Comparison of ENCODE assay signal across 1 cellular context in the genomic region with DNA sequence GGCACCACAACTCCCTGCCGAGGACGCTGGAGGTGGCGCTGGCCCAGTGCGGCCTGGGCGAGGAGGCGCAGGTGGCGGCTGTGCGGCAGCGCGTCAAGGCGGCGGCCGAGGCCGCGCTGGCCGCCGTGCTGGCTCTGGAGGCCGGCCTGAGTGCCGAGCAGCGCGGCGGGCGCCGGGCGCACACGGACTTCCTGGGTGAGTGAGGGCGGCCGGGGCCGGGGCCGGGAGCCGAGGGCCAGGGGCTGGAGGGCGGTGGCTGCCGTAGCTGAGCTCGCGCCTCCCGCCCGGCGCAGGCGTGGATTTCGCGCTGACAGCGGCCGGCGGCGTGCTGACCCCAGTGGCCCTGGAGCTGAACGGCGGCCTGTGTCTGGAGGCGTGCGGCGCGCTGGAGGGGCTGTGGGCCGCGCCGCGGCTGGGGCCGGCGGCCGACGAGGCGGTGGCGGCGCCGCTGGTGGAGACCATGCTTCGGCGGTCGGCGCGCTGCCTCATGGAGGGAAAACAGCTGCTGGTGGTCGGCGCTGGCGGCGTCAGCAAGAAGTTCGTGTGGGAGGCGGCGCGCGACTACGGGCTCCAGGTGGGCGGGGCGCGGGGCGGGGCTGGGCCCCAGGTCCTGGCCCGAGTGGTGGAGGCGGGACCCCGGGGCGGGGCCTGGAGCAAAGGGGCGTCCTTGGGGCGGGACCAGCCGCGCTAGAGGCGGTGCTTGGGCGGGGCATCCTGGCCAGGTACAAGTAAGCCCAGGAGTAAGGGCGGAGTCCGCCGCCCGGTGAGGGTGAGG.
TF ChIP-seq lines count a peak whose summit lies in the region.

No MANE protein-coding gene starts in this region.

TF ChIP-seq in GM12878, 131 proteins besides CTCF, POLR2A, EP300 and RAD21 (continued from another document and continues in another):
- TF ChIP-seq, protein P1, sequence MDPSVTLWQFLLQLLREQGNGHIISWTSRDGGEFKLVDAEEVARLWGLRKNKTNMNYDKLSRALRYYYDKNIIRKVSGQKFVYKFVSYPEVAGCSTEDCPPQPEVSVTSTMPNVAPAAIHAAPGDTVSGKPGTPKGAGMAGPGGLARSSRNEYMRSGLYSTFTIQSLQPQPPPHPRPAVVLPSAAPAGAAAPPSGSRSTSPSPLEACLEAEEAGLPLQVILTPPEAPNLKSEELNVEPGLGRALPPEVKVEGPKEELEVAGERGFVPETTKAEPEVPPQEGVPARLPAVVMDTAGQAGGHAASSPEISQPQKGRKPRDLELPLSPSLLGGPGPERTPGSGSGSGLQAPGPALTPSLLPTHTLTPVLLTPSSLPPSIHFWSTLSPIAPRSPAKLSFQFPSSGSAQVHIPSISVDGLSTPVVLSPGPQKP (IDR thresholded peaks at IDR 0.05; ENCODE audit: low read depth, low read length), result no peak
- TF ChIP-seq FOXM1 (IDR thresholded peaks at IDR 0.05; ENCODE audit: low read depth, low read length), result no peak
- no peak for TF ChIP-seq POU2F2 (IDR thresholded peaks at IDR 0.05; ENCODE audit: borderline replicate concordance, low read depth, low read length)
- no peak for TF ChIP-seq MEF2B (IDR thresholded peaks at IDR 0.05; ENCODE audit: partially characterized antibody, poor library complexity, severe bottlenecking)
- TF ChIP-seq RBBP5 (conservative IDR thresholded peaks at IDR 0.05), result no peak
- no peak for TF ChIP-seq ETV6 (conservative IDR thresholded peaks at IDR 0.05 in 1 of 2, IDR thresholded peaks at IDR 0.05 in 1 of 2; ENCODE audit: borderline replicate concordance in 1 of 2, low read depth in 1 of 2)
- peak; percentile 88; the same call in 1 of the 2 replicates for TF ChIP-seq SMARCA5 (IDR thresholded peaks at IDR 0.05)
- TF ChIP-seq CREB1 (IDR thresholded peaks at IDR 0.05; ENCODE audit: low read depth), result 0 out of 2 replicates have a peak, but pooled peaks have one; percentile 36
- peak; percentile 91 for TF ChIP-seq GATAD2B (conservative IDR thresholded peaks at IDR 0.05; ENCODE audit: low read depth)
- no peak for TF ChIP-seq SIN3A (IDR thresholded peaks at IDR 0.05; ENCODE audit: low read depth, low read length)
- TF ChIP-seq, protein P2, sequence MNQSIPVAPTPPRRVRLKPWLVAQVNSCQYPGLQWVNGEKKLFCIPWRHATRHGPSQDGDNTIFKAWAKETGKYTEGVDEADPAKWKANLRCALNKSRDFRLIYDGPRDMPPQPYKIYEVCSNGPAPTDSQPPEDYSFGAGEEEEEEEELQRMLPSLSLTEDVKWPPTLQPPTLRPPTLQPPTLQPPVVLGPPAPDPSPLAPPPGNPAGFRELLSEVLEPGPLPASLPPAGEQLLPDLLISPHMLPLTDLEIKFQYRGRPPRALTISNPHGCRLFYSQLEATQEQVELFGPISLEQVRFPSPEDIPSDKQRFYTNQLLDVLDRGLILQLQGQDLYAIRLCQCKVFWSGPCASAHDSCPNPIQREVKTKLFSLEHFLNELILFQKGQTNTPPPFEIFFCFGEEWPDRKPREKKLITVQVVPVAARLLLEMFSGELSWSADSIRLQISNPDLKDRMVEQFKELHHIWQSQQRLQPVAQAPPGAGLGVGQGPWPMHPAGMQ (IDR thresholded peaks at IDR 0.05; ENCODE audit: borderline replicate concordance), result no peak
- TF ChIP-seq RAD51 (IDR thresholded peaks at IDR 0.05), result no peak
- TF ChIP-seq POLR2AphosphoS2 (IDR thresholded peaks at IDR 0.05; ENCODE audit: low read depth, low read length), result no peak
- TF ChIP-seq ZBED1 (IDR thresholded peaks at IDR 0.05; ENCODE audit: borderline replicate concordance), result no peak
- TF ChIP-seq HDGF (IDR thresholded peaks at IDR 0.05), result no peak
- TF ChIP-seq KDM1A (IDR thresholded peaks at IDR 0.05; ENCODE audit: borderline replicate concordance), result no peak
- TF ChIP-seq ZNF622 (IDR thresholded peaks at IDR 0.05), result no peak
- no peak for TF ChIP-seq TAF1 (IDR thresholded peaks at IDR 0.05; ENCODE audit: borderline replicate concordance, low read depth, low read length)
- TF ChIP-seq BRCA1 (IDR thresholded peaks at IDR 0.05; ENCODE audit: low read depth, low read length), result no peak
- TF ChIP-seq, protein P3, sequence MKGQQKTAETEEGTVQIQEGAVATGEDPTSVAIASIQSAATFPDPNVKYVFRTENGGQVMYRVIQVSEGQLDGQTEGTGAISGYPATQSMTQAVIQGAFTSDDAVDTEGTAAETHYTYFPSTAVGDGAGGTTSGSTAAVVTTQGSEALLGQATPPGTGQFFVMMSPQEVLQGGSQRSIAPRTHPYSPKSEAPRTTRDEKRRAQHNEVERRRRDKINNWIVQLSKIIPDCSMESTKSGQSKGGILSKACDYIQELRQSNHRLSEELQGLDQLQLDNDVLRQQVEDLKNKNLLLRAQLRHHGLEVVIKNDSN (IDR thresholded peaks at IDR 0.05; ENCODE audit: borderline replicate concordance, extremely low read length, insufficient read depth, low read depth, low read length), result no peak
- no peak for TF ChIP-seq CBX5 (IDR thresholded peaks at IDR 0.05; ENCODE audit: low read depth)
- TF ChIP-seq, protein P4, sequence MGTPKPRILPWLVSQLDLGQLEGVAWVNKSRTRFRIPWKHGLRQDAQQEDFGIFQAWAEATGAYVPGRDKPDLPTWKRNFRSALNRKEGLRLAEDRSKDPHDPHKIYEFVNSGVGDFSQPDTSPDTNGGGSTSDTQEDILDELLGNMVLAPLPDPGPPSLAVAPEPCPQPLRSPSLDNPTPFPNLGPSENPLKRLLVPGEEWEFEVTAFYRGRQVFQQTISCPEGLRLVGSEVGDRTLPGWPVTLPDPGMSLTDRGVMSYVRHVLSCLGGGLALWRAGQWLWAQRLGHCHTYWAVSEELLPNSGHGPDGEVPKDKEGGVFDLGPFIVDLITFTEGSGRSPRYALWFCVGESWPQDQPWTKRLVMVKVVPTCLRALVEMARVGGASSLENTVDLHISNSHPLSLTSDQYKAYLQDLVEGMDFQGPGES (IDR thresholded peaks at IDR 0.05), result no peak
- no peak for TF ChIP-seq SREBF2 (IDR thresholded peaks at IDR 0.05; ENCODE audit: low read length)
- TF ChIP-seq BCL11A (IDR thresholded peaks at IDR 0.05; ENCODE audit: low read depth, low read length), result no peak
- TF ChIP-seq SUPT20H (IDR thresholded peaks at IDR 0.05; ENCODE audit: borderline replicate concordance, control insufficient read depth, low read depth, low read length), result no peak
- no peak for TF ChIP-seq EED (IDR thresholded peaks at IDR 0.05; ENCODE audit: low read depth)
- TF ChIP-seq MYC (IDR thresholded peaks at IDR 0.05; ENCODE audit: insufficient read depth, insufficient read length, insufficient replicate concordance, low read length, severe bottlenecking), result no peak
- TF ChIP-seq ZNF207 (IDR thresholded peaks at IDR 0.05; ENCODE audit: borderline replicate concordance), result no peak
- TF ChIP-seq, protein P5, sequence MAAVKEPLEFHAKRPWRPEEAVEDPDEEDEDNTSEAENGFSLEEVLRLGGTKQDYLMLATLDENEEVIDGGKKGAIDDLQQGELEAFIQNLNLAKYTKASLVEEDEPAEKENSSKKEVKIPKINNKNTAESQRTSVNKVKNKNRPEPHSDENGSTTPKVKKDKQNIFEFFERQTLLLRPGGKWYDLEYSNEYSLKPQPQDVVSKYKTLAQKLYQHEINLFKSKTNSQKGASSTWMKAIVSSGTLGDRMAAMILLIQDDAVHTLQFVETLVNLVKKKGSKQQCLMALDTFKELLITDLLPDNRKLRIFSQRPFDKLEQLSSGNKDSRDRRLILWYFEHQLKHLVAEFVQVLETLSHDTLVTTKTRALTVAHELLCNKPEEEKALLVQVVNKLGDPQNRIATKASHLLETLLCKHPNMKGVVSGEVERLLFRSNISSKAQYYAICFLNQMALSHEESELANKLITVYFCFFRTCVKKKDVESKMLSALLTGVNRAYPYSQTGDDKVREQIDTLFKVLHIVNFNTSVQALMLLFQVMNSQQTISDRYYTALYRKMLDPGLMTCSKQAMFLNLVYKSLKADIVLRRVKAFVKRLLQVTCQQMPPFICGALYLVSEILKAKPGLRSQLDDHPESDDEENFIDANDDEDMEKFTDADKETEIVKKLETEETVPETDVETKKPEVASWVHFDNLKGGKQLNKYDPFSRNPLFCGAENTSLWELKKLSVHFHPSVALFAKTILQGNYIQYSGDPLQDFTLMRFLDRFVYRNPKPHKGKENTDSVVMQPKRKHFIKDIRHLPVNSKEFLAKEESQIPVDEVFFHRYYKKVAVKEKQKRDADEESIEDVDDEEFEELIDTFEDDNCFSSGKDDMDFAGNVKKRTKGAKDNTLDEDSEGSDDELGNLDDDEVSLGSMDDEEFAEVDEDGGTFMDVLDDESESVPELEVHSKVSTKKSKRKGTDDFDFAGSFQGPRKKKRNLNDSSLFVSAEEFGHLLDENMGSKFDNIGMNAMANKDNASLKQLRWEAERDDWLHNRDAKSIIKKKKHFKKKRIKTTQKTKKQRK (IDR thresholded peaks at IDR 0.05; ENCODE audit: low read depth, low read length), result no peak
- TF ChIP-seq, protein P6, sequence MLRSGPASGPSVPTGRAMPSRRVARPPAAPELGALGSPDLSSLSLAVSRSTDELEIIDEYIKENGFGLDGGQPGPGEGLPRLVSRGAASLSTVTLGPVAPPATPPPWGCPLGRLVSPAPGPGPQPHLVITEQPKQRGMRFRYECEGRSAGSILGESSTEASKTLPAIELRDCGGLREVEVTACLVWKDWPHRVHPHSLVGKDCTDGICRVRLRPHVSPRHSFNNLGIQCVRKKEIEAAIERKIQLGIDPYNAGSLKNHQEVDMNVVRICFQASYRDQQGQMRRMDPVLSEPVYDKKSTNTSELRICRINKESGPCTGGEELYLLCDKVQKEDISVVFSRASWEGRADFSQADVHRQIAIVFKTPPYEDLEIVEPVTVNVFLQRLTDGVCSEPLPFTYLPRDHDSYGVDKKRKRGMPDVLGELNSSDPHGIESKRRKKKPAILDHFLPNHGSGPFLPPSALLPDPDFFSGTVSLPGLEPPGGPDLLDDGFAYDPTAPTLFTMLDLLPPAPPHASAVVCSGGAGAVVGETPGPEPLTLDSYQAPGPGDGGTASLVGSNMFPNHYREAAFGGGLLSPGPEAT (IDR thresholded peaks at IDR 0.05; ENCODE audit: low read depth), result no peak
- no peak; the same call in 1 of the 2 replicates for TF ChIP-seq RUNX3 (IDR thresholded peaks at IDR 0.05; ENCODE audit: low read length)
- TF ChIP-seq, protein P7, sequence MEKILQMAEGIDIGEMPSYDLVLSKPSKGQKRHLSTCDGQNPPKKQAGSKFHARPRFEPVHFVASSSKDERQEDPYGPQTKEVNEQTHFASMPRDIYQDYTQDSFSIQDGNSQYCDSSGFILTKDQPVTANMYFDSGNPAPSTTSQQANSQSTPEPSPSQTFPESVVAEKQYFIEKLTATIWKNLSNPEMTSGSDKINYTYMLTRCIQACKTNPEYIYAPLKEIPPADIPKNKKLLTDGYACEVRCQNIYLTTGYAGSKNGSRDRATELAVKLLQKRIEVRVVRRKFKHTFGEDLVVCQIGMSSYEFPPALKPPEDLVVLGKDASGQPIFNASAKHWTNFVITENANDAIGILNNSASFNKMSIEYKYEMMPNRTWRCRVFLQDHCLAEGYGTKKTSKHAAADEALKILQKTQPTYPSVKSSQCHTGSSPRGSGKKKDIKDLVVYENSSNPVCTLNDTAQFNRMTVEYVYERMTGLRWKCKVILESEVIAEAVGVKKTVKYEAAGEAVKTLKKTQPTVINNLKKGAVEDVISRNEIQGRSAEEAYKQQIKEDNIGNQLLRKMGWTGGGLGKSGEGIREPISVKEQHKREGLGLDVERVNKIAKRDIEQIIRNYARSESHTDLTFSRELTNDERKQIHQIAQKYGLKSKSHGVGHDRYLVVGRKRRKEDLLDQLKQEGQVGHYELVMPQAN (conservative IDR thresholded peaks at IDR 0.05), result peak; percentile 88
- TF ChIP-seq SMAD5 (IDR thresholded peaks at IDR 0.05; ENCODE audit: low read depth), result no peak
- TF ChIP-seq ZNF384 (IDR thresholded peaks at IDR 0.05; ENCODE audit: borderline replicate concordance, low read depth, low read length), result no peak
- no peak for TF ChIP-seq CHD4 (IDR thresholded peaks at IDR 0.05)
- TF ChIP-seq HDAC2 (IDR thresholded peaks at IDR 0.05), result no peak
- no peak for TF ChIP-seq CREM (IDR thresholded peaks at IDR 0.05; ENCODE audit: low read depth)
- TF ChIP-seq MEF2A (IDR thresholded peaks at IDR 0.05; ENCODE audit: insufficient read depth, low read depth, low read length), result no peak
- TF ChIP-seq BACH1 (IDR thresholded peaks at IDR 0.05; ENCODE audit: borderline replicate concordance), result peak; percentile 59; the same call in 1 of the 2 replicates
- no peak for TF ChIP-seq SRF (IDR thresholded peaks at IDR 0.05; ENCODE audit: low read depth in 2 of 2, low read length in 2 of 2)
- TF ChIP-seq, protein P8, sequence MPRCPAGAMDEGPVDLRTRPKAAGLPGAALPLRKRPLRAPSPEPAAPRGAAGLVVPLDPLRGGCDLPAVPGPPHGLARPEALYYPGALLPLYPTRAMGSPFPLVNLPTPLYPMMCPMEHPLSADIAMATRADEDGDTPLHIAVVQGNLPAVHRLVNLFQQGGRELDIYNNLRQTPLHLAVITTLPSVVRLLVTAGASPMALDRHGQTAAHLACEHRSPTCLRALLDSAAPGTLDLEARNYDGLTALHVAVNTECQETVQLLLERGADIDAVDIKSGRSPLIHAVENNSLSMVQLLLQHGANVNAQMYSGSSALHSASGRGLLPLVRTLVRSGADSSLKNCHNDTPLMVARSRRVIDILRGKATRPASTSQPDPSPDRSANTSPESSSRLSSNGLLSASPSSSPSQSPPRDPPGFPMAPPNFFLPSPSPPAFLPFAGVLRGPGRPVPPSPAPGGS (IDR thresholded peaks at IDR 0.05; ENCODE audit: borderline replicate concordance, insufficient read depth, low read depth, low read length, poor library complexity, severe bottlenecking), result no peak
- TF ChIP-seq CHD1 (IDR thresholded peaks at IDR 0.05; ENCODE audit: low read depth, low read length), result no peak
- TF ChIP-seq, protein P9, sequence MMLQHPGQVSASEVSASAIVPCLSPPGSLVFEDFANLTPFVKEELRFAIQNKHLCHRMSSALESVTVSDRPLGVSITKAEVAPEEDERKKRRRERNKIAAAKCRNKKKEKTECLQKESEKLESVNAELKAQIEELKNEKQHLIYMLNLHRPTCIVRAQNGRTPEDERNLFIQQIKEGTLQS (IDR thresholded peaks at IDR 0.05; ENCODE audit: borderline replicate concordance, extremely low read depth, low read depth, low read length), result no peak
- TF ChIP-seq SPI1 (IDR thresholded peaks at IDR 0.05; ENCODE audit: borderline replicate concordance, insufficient read depth, low read depth, low read length), result no peak
- TF ChIP-seq MYB (IDR thresholded peaks at IDR 0.05; ENCODE audit: borderline replicate concordance, low read depth, low read length), result no peak
- TF ChIP-seq, protein P10, sequence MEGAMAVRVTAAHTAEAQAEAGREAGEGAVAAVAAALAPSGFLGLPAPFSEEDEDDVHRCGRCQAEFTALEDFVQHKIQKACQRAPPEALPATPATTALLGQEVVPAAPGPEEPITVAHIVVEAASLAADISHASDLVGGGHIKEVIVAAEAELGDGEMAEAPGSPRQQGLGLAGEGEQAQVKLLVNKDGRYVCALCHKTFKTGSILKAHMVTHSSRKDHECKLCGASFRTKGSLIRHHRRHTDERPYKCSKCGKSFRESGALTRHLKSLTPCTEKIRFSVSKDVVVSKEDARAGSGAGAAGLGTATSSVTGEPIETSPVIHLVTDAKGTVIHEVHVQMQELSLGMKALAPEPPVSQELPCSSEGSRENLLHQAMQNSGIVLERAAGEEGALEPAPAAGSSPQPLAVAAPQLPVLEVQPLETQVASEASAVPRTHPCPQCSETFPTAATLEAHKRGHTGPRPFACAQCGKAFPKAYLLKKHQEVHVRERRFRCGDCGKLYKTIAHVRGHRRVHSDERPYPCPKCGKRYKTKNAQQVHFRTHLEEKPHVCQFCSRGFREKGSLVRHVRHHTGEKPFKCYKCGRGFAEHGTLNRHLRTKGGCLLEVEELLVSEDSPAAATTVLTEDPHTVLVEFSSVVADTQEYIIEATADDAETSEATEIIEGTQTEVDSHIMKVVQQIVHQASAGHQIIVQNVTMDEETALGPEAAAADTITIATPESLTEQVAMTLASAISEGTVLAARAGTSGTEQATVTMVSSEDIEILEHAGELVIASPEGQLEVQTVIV (IDR thresholded peaks at IDR 0.05; ENCODE audit: borderline replicate concordance, partially characterized antibody), result no peak
- TF ChIP-seq YBX1 (IDR thresholded peaks at IDR 0.05), result no peak
